Comparison of ENCODE assay signal across 18 cellular contexts in genomic region chr10:34380816-34381215, GRCh38.
"Had no signal": no experiment of that assay in that cellular context is flagged by ENCODE, and none has a peak within 500 bp of the region (broad histone marks: within the 10 kb centered on the region; RNA-seq: fewer than 3 reads in every experiment).

No MANE protein-coding gene starts in this region.

- H3K27ac Mint-ChIP-seq: memory B cell; natural killer cell treated with Interleukin-12 subunit alpha and Interleukin-12 subunit beta and Interleukin-15 and Interleukin-18, amount 100 ng/mL, for 72 hours; stimulated activated memory B cell treated with anti-CD40 and anti-IgM and Interleukin-4, amounts not matched to agents 10 μg/mL and 1 μg/mL and 100 μg/mL, for 72 hours; stimulated activated naive CD8-positive, alpha-beta T cell treated with anti-CD3 and anti-CD28 coated beads, Interleukin-15, amount 100 ng/mL, for 72 hours had no signal

- H3K27me3 Mint-ChIP-seq: memory B cell; natural killer cell treated with Interleukin-12 subunit alpha and Interleukin-12 subunit beta and Interleukin-15 and Interleukin-18, amount 100 ng/mL, for 72 hours; stimulated activated memory B cell treated with anti-CD40 and anti-IgM and Interleukin-4, amounts not matched to agents 10 μg/mL and 1 μg/mL and 100 μg/mL, for 72 hours; stimulated activated naive CD8-positive, alpha-beta T cell treated with anti-CD3 and anti-CD28 coated beads, Interleukin-15, amount 100 ng/mL, for 72 hours had no signal

- ATAC-seq: left cardiac atrium; lower lobe of right lung; natural killer cell treated with Interleukin-12 subunit alpha and Interleukin-12 subunit beta and Interleukin-15 and Interleukin-18, amount 100 ng/mL, for 72 hours; sciatic nerve; stimulated activated memory B cell treated with anti-CD40 and anti-IgM and Interleukin-4, amounts not matched to agents 10 μg/mL and 1 μg/mL and 100 μg/mL, for 72 hours; stimulated activated naive CD8-positive, alpha-beta T cell treated with anti-CD3 and anti-CD28 coated beads, Interleukin-15, amount 100 ng/mL, for 72 hours had no signal

- H3K4me3 Mint-ChIP-seq: memory B cell; natural killer cell treated with Interleukin-12 subunit alpha and Interleukin-12 subunit beta and Interleukin-15 and Interleukin-18, amount 100 ng/mL, for 72 hours; stimulated activated memory B cell treated with anti-CD40 and anti-IgM and Interleukin-4, amounts not matched to agents 10 μg/mL and 1 μg/mL and 100 μg/mL, for 72 hours; stimulated activated naive CD8-positive, alpha-beta T cell treated with anti-CD3 and anti-CD28 coated beads, Interleukin-15, amount 100 ng/mL, for 72 hours had no signal

- H3K36me3 Mint-ChIP-seq: memory B cell; natural killer cell treated with Interleukin-12 subunit alpha and Interleukin-12 subunit beta and Interleukin-15 and Interleukin-18, amount 100 ng/mL, for 72 hours; stimulated activated memory B cell treated with anti-CD40 and anti-IgM and Interleukin-4, amounts not matched to agents 10 μg/mL and 1 μg/mL and 100 μg/mL, for 72 hours had no signal

- DNase-seq: effector memory CD4-positive, alpha-beta T cell; esophagus squamous epithelium; foreskin fibroblast; kidney; left cardiac atrium; left ventricle myocardium inferior; lower lobe of right lung; midbrain; spleen; stimulated activated CD4-positive, alpha-beta T cell treated with anti-CD3 and anti-CD28 coated beads, Interleukin-15, amount 100 ng/mL, for 24 hours; stimulated activated CD4-positive, alpha-beta T cell treated with anti-CD3 and anti-CD28 coated beads, Interleukin-1b, Interleukin-23, amount 100 ng/mL, for 48 hours; stimulated activated CD4-positive, alpha-beta T cell treated with anti-CD3 and anti-CD28 coated beads, Interleukin-4, amount 100 ng/mL, for 24 hours; stimulated activated naive CD8-positive, alpha-beta T cell treated with anti-CD3 and anti-CD28 coated beads, Interleukin-15, amount 100 ng/mL, for 72 hours; testis had no signal

- H3K4me1 Mint-ChIP-seq: memory B cell; stimulated activated memory B cell treated with anti-CD40 and anti-IgM and Interleukin-4, amounts not matched to agents 10 μg/mL and 1 μg/mL and 100 μg/mL, for 72 hours; stimulated activated naive CD8-positive, alpha-beta T cell treated with anti-CD3 and anti-CD28 coated beads, Interleukin-15, amount 100 ng/mL, for 72 hours had no signal

- H3K9me3 Mint-ChIP-seq: memory B cell; natural killer cell treated with Interleukin-12 subunit alpha and Interleukin-12 subunit beta and Interleukin-15 and Interleukin-18, amount 100 ng/mL, for 72 hours; stimulated activated memory B cell treated with anti-CD40 and anti-IgM and Interleukin-4, amounts not matched to agents 10 μg/mL and 1 μg/mL and 100 μg/mL, for 72 hours; stimulated activated naive CD8-positive, alpha-beta T cell treated with anti-CD3 and anti-CD28 coated beads, Interleukin-15, amount 100 ng/mL, for 72 hours had no signal
